ENCODE assay signal across 17 cellular contexts in genomic region chr3:19901337-19901736, GRCh38. TPM values are rescaled to one million over a fixed set of nuclear protein-coding genes. Genes with fewer than 3 reads are reported as not detected.
DNase-seq lines count a peak whose midpoint lies in the region; ATAC-seq and TF ChIP-seq lines count a peak whose summit lies in the region.
"Had no signal": no experiment of that assay in that cellular context is flagged by ENCODE, and none has a peak within 500 bp of the region (broad histone marks: within the 10 kb centered on the region; RNA-seq: fewer than 3 reads in every experiment).

No MANE protein-coding gene starts in this region.

- TF ChIP-seq CTCF in GM13976 (IDR thresholded peaks at IDR 0.05; ENCODE audit: borderline replicate concordance, control extremely low read depth, extremely low read depth, insufficient read depth, missing control alignments): no peak

- no peaks in the 10 kb centered on the region for H3K27me3 Mint-ChIP-seq in activated T-cell treated with anti-CD3 and anti-CD28 coated beads, Interleukin-2, amount 50 U/mL, for 24 hours

- DNase-seq in GF-D8 (lab: John Stamatoyannopoulos, UW): peak; percentile 3
- peak; percentile 16 for DNase-seq in NOMO-1 treated with dmso at 0.1 percent for 144 hours (lab: John Stamatoyannopoulos, UW; ENCODE audit: unreplicated experiment)
- peak; percentile 5 for DNase-seq in astrocyte of the hippocampus (ENCODE audit: low read depth, low spot score)
- peak; percentile 23 for DNase-seq in mucosa of gallbladder (ENCODE audit: low spot score)
- no peak for DNase-seq in GM13976 (ENCODE audit: low spot score)
- DNase-seq in activated T-cell treated with anti-CD3 and anti-CD28 coated beads, Interleukin-2, amount 50 U/mL, for 24 hours: no peak
- DNase-seq: activated B cell treated with CpG ODN at 0.5 μM for 24 hours; activated effector memory CD4-positive, alpha-beta T cell treated with anti-CD3 and anti-CD28 coated beads, Interleukin-2, amount 50 U/mL, for 16 hours; CD4-positive, alpha-beta memory T cell; left lung; NCI-H1436; occipital lobe; thyroid gland had no signal

- H3K4me3 Mint-ChIP-seq in activated T-cell treated with anti-CD3 and anti-CD28 coated beads, Interleukin-2, amount 50 U/mL, for 24 hours: no peak overlapping the region
- H3K4me3 Mint-ChIP-seq: activated B cell treated with CpG ODN at 0.5 μM for 24 hours; CD4-positive, alpha-beta memory T cell had no signal

- in situ Hi-C loops in GM13976 (cut with MboI; ENCODE audit: low sequenced_read_pairs, unreplicated experiment): no loop called here

- ATAC-seq in GM21717 (IDR thresholded peaks at IDR 0.05; ENCODE audit: unreplicated experiment): no peak

- peaks cover 3% of the 10 kb centered on the region for H3K9me3 Mint-ChIP-seq in activated T-cell treated with anti-CD3 and anti-CD28 coated beads, Interleukin-2, amount 50 U/mL, for 24 hours
- H3K9me3 Mint-ChIP-seq: activated B cell treated with CpG ODN at 0.5 μM for 24 hours had no signal

- H3K27ac Mint-ChIP-seq in activated T-cell treated with anti-CD3 and anti-CD28 coated beads, Interleukin-2, amount 50 U/mL, for 24 hours: no peak overlapping the region
- H3K27ac Mint-ChIP-seq: activated B cell treated with CpG ODN at 0.5 μM for 24 hours had no signal

- H3K36me3 Mint-ChIP-seq in activated T-cell treated with anti-CD3 and anti-CD28 coated beads, Interleukin-2, amount 50 U/mL, for 24 hours (ENCODE audit: low read depth): no peaks in the 10 kb centered on the region
- H3K36me3 Mint-ChIP-seq: CD4-positive, alpha-beta memory T cell had no signal

- no peaks in the 10 kb centered on the region for H3K4me1 Mint-ChIP-seq in activated T-cell treated with anti-CD3 and anti-CD28 coated beads, Interleukin-2, amount 50 U/mL, for 24 hours (ENCODE audit: low read depth)
- H3K4me1 Mint-ChIP-seq: activated B cell treated with CpG ODN at 0.5 μM for 24 hours had no signal

RNA-seq across cellular contexts. Expression of gene EFHB, which starts 32.7 kb away (rescaled TPM):
- total RNA-seq in mucosa of gallbladder: 0.75 TPM
- total RNA-seq: ascending aorta, Daoy, dermis microvascular lymphatic vessel endothelial cell, occipital lobe had no signal

RNA-seq across cellular contexts. Expression of gene RAB5A, which starts 45.6 kb away (rescaled TPM):
- 53.6 TPM for total RNA-seq in mucosa of gallbladder

Comparison
In these comparisons a context has a peak if more than half of its experiments do, and no peak if none do; other contexts are left out.
1. DNase-seq: peak in GF-D8 (single experiment), NOMO-1 treated with dmso at 0.1 percent for 144 hours (single experiment), astrocyte of the hippocampus (single experiment) and mucosa of gallbladder (single experiment); none in GM13976 (single experiment) and activated T-cell treated with anti-CD3 and anti-CD28 coated beads, Interleukin-2, amount 50 U/mL, for 24 hours (single experiment).